31 cellular contexts compared by ENCODE assay signal in the genomic region with DNA sequence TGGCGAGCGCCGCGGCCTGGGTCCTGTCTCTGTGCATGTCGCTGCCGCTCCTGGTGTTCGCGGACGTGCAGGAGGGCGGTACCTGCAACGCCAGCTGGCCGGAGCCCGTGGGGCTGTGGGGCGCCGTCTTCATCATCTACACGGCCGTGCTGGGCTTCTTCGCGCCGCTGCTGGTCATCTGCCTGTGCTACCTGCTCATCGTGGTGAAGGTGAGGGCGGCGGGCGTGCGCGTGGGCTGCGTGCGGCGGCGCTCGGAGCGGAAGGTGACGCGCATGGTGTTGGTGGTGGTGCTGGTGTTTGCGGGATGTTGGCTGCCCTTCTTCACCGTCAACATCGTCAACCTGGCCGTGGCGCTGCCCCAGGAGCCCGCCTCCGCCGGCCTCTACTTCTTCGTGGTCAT. TPM values are rescaled to one million over a fixed set of nuclear protein-coding genes. Genes with fewer than 3 reads are reported as not detected.
"Had no signal": no experiment of that assay in that cellular context is flagged by ENCODE, and none has a peak within 500 bp of the region (broad histone marks: within the 10 kb centered on the region; RNA-seq: fewer than 3 reads in every experiment).

No MANE protein-coding gene starts in this region.

- H3K27me3 ChIP-seq: ascending aorta had no signal

- DNase-seq: activated CD4-positive, alpha-beta memory T cell treated with anti-CD3 and anti-CD28 coated beads, Interleukin-2, amount 10 ng/mL, durations not matched to agents 7 days and 5 days; activated CD4-positive, alpha-beta T cell treated with anti-CD3 and anti-CD28 coated beads for 1 hour; activated CD4-positive, alpha-beta T cell treated with anti-CD3 and anti-CD28 coated beads for 4 hours; activated CD4-positive, alpha-beta T cell treated with anti-CD3 and anti-CD28 coated beads, Interleukin-2, amount 10 ng/mL, durations not matched to agents 7 days and 5 days; activated CD4-positive, alpha-beta T cell treated with anti-CD3 and anti-CD28 coated beads, Interleukin-2, amount 50 U/mL, for 4 hours; activated CD8-positive, alpha-beta memory T cell treated with anti-CD3 and anti-CD28 coated beads, Interleukin-2, amount 50 U/mL, for 48 hours; activated gamma-delta T cell; activated naive CD4-positive, alpha-beta T cell; activated naive CD4-positive, alpha-beta T cell treated with anti-CD3 and anti-CD28 coated beads, Interleukin-2, amount 10 ng/mL, durations not matched to agents 7 days and 5 days; activated naive CD8-positive, alpha-beta T cell treated with anti-CD3 and anti-CD28 coated beads, Interleukin-2, amount 10 ng/mL, durations not matched to agents 7 days and 5 days; activated T-cell treated with anti-CD3 and anti-CD28 coated beads for 4 hours; activated T-cell treated with anti-CD3 and anti-CD28 coated beads, Interleukin-2, amount 50 U/mL, for 24 hours; activated T-cell treated with anti-CD3 and anti-CD28 coated beads, Interleukin-2, amount 50 U/mL, for 72 hours; central memory CD4-positive, alpha-beta T cell; cerebellar nuclear complex; colonic mucosa; dorsolateral prefrontal cortex; effector memory CD8-positive, alpha-beta T cell; erythroblast; gastrocnemius medialis; heart right ventricle; T-helper 1 cell; T-helper 17 cell; T1000 had no signal

- H3K9me3 ChIP-seq: colonic mucosa, gastrocnemius medialis had no signal

- H3K4me3 ChIP-seq: breast epithelium, cardiac muscle cell, colonic mucosa, dorsolateral prefrontal cortex, esophagus muscularis mucosa, gastrocnemius medialis, heart right ventricle had no signal

- H3K4me1 ChIP-seq: breast epithelium, foreskin keratinocyte, gastrocnemius medialis, heart right ventricle had no signal

- H3K36me3 ChIP-seq: ascending aorta, breast epithelium, cardiac muscle cell, colonic mucosa, esophagus muscularis mucosa, gastrocnemius medialis, heart right ventricle had no signal

- H3K27ac ChIP-seq: breast epithelium, cardiac muscle cell, colonic mucosa, dorsolateral prefrontal cortex, esophagus muscularis mucosa, foreskin keratinocyte, gastrocnemius medialis, heart right ventricle had no signal

- ATAC-seq: activated naive CD4-positive, alpha-beta T cell treated with anti-CD3 and anti-CD28 coated beads, Interleukin-2, amount 50 U/mL, for 72 hours; activated T-cell treated with anti-CD3 and anti-CD28 coated beads, Interleukin-2, amount 50 U/mL, for 72 hours; effector memory CD8-positive, alpha-beta T cell; T-helper 17 cell; WTC11 had no signal

RNA-seq across cellular contexts. Expression of a gene that starts 6.8 kb away (rescaled TPM):
- total RNA-seq: activated CD4-positive, alpha-beta memory T cell treated with anti-CD3 and anti-CD28 coated beads, Interleukin-2, amount 10 ng/mL, durations not matched to agents 7 days and 5 days; activated CD4-positive, alpha-beta T cell treated with anti-CD3 and anti-CD28 coated beads, Interleukin-2, amount 10 ng/mL, durations not matched to agents 7 days and 5 days; activated naive CD4-positive, alpha-beta T cell treated with anti-CD3 and anti-CD28 coated beads, Interleukin-2, amount 50 U/mL, for 72 hours; activated naive CD8-positive, alpha-beta T cell treated with anti-CD3 and anti-CD28 coated beads, Interleukin-2, amount 10 ng/mL, durations not matched to agents 7 days and 5 days; activated T-cell treated with anti-CD3 and anti-CD28 coated beads, Interleukin-2, amount 50 U/mL, for 72 hours; ascending aorta; breast epithelium; cardiac muscle cell; esophagus muscularis mucosa; foreskin keratinocyte; T-helper 17 cell had no signal
- polyA plus RNA-seq: cardiac muscle cell, foreskin keratinocyte had no signal

RNA-seq across cellular contexts. Expression of a gene that starts 16.7 kb away (rescaled TPM):
- total RNA-seq: activated CD4-positive, alpha-beta memory T cell treated with anti-CD3 and anti-CD28 coated beads, Interleukin-2, amount 10 ng/mL, durations not matched to agents 7 days and 5 days; activated CD4-positive, alpha-beta T cell treated with anti-CD3 and anti-CD28 coated beads, Interleukin-2, amount 10 ng/mL, durations not matched to agents 7 days and 5 days; activated naive CD4-positive, alpha-beta T cell treated with anti-CD3 and anti-CD28 coated beads, Interleukin-2, amount 50 U/mL, for 72 hours; activated naive CD8-positive, alpha-beta T cell treated with anti-CD3 and anti-CD28 coated beads, Interleukin-2, amount 10 ng/mL, durations not matched to agents 7 days and 5 days; activated T-cell treated with anti-CD3 and anti-CD28 coated beads, Interleukin-2, amount 50 U/mL, for 72 hours; ascending aorta; breast epithelium; colonic mucosa; esophagus muscularis mucosa; foreskin keratinocyte; gastrocnemius medialis; T-helper 17 cell had no signal
- polyA plus RNA-seq: cardiac muscle cell, foreskin keratinocyte, heart right ventricle had no signal
